Comparison of ENCODE assay signal across 24 cellular contexts in the genomic region with DNA sequence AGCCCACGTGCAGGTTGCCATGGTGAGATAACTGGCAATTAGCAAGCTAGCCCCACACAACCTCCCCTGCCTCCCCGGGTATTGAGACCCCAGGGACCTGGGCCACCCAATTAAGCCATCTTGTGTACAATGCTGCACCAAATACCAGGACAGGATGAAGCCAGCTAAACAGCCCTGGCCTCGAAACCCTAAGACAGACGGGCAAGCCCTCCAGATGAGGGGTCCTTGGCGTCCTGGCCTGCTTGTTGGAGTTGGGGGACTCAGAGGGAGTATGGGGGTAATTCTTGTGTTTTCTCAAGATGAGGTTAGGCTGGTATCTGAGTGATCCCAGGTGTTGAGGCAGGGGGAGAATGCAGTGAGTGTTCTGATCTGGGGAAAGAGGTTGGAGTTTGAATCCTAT. TPM values are rescaled to one million over a fixed set of nuclear protein-coding genes. Genes with fewer than 3 reads are reported as not detected.
"Had no signal": no experiment of that assay in that cellular context is flagged by ENCODE, and none has a peak within 500 bp of the region (broad histone marks: within the 10 kb centered on the region; RNA-seq: fewer than 3 reads in every experiment).

No MANE protein-coding gene starts in this region.

- H3K27me3 Mint-ChIP-seq: naive B cell; stimulated activated memory B cell treated with anti-CD40 and anti-IgM and Interleukin-4, amounts not matched to agents 10 μg/mL and 1 μg/mL and 100 μg/mL, for 72 hours; stimulated activated naive CD8-positive, alpha-beta T cell treated with anti-CD3 and anti-CD28 coated beads, Interleukin-15, Interleukin-2, amounts not matched to agents 100 ng/mL and 50 ng/mL, for 24 hours had no signal

- H3K27ac ChIP-seq: colonic mucosa, foreskin keratinocyte, hepatocyte, neutrophil, spleen, tibial artery had no signal

- H3K36me3 ChIP-seq: colonic mucosa, neutrophil had no signal

- H3K27ac Mint-ChIP-seq: naive B cell; nephron; stimulated activated memory B cell treated with anti-CD40 and anti-IgM and Interleukin-4, amounts not matched to agents 10 μg/mL and 1 μg/mL and 100 μg/mL, for 72 hours; stimulated activated naive CD8-positive, alpha-beta T cell treated with anti-CD3 and anti-CD28 coated beads, Interleukin-15, Interleukin-2, amounts not matched to agents 100 ng/mL and 50 ng/mL, for 24 hours had no signal

- H3K9me3 ChIP-seq: colonic mucosa, neutrophil, spleen, tibial artery had no signal

- H3K4me3 ChIP-seq: colonic mucosa, hepatocyte, spleen, tibial artery had no signal

- H3K4me1 ChIP-seq: colonic mucosa, spleen, tibial artery had no signal

- FAIRE-seq: endothelial cell of umbilical vein had no signal

- ATAC-seq: foreskin keratinocyte; left colon; sciatic nerve; stimulated activated memory B cell treated with anti-CD40 and anti-IgM and Interleukin-4, amounts not matched to agents 10 μg/mL and 1 μg/mL and 100 μg/mL, for 72 hours had no signal

- H3K27me3 ChIP-seq: colonic mucosa, foreskin keratinocyte, hepatocyte, neutrophil, spleen, tibial artery had no signal

- DNase-seq: colonic mucosa; dermis blood vessel endothelial cell; erythroblast; foreskin keratinocyte; head of caudate nucleus; left colon; mesendoderm; naive B cell; spleen; stimulated activated CD4-positive, alpha-beta T cell treated with anti-CD3 and anti-CD28 coated beads, Interleukin-15, amount 100 ng/mL, for 24 hours; stimulated activated CD4-positive, alpha-beta T cell treated with anti-CD3 and anti-CD28 coated beads, Interleukin-1b, Interleukin-23, amount 100 ng/mL, for 48 hours; stimulated activated CD4-positive, alpha-beta T cell treated with anti-CD3 and anti-CD28 coated beads, Interleukin-4, amount 100 ng/mL, for 24 hours; tibial artery had no signal

- H3K9me3 Mint-ChIP-seq: naive B cell; nephron; stimulated activated memory B cell treated with anti-CD40 and anti-IgM and Interleukin-4, amounts not matched to agents 10 μg/mL and 1 μg/mL and 100 μg/mL, for 72 hours; stimulated activated naive CD8-positive, alpha-beta T cell treated with anti-CD3 and anti-CD28 coated beads, Interleukin-15, Interleukin-2, amounts not matched to agents 100 ng/mL and 50 ng/mL, for 24 hours had no signal

- H2AFZ ChIP-seq: hepatocyte had no signal

- H3K36me3 Mint-ChIP-seq: naive B cell; stimulated activated memory B cell treated with anti-CD40 and anti-IgM and Interleukin-4, amounts not matched to agents 10 μg/mL and 1 μg/mL and 100 μg/mL, for 72 hours had no signal

- H3K4me3 Mint-ChIP-seq: nephron; stimulated activated memory B cell treated with anti-CD40 and anti-IgM and Interleukin-4, amounts not matched to agents 10 μg/mL and 1 μg/mL and 100 μg/mL, for 72 hours; stimulated activated naive CD8-positive, alpha-beta T cell treated with anti-CD3 and anti-CD28 coated beads, Interleukin-15, Interleukin-2, amounts not matched to agents 100 ng/mL and 50 ng/mL, for 24 hours had no signal

- H3K79me2 ChIP-seq: hepatocyte had no signal

- H3K4me1 Mint-ChIP-seq: naive B cell; stimulated activated memory B cell treated with anti-CD40 and anti-IgM and Interleukin-4, amounts not matched to agents 10 μg/mL and 1 μg/mL and 100 μg/mL, for 72 hours had no signal

- H3K4me2 ChIP-seq: hepatocyte had no signal

RNA-seq across cellular contexts. Expression of a gene that starts 47.8 kb away (rescaled TPM):
- total RNA-seq: foreskin keratinocyte, kidney epithelial cell, skeletal muscle tissue, temporal lobe had no signal
- polyA plus RNA-seq: foreskin keratinocyte, hepatocyte, liver had no signal
